In the genomic region with DNA sequence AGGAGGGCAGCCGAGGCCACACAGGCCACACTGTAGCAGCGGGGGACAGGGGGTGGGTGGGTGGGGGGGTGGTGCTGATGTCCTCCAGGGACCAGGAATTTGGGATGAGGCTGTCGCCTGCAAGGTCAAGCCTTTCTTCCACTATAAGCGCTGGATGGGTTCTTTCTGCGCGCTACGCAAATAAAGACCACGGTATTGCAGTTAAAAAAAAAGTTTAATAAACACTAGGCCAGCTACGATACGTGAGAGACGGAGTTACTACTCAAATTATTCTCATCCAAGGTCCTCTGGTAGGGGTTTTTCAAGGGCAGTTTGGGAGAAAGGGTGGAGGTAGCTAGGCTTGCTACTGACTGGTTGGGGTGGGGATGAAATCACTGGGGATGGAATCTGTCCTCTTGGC, we compare ENCODE assay signal across 7 cellular contexts. TPM values are rescaled to one million over a fixed set of nuclear protein-coding genes. Genes with fewer than 3 reads are reported as not detected.
A peak's percentile ranks its signal among the peaks of the same experiment; 100 is the strongest.
DNase-seq lines count a peak whose midpoint lies in the region; ATAC-seq and TF ChIP-seq lines count a peak whose summit lies in the region.

No MANE protein-coding gene starts in this region.

- H3K36me3 Mint-ChIP-seq in H9 (ENCODE audit: insufficient read depth in 1 of 3, low read depth in 3 of 3) (peaks cover 4 to 13% (median 6%) of the 10 kb centered on the region in 3 experiments), activated B cell treated with CpG ODN at 0.5 μM for 24 hours (ENCODE audit: low read depth) (peaks cover 22% of the 10 kb centered on the region)

- H2BK5ac ChIP-seq in H9 (ENCODE audit: insufficient read length, low read length), result no peak overlapping the region

- ATAC-seq in activated B cell treated with CpG ODN at 0.5 μM for 24 hours (ENCODE audit: low read depth), result no peak
- no peak for ATAC-seq in HG03025 (IDR thresholded peaks at IDR 0.05; ENCODE audit: low FRiP score, unreplicated experiment)

- no peaks in the 10 kb centered on the region for H3K9me3 ChIP-seq in H9 (ENCODE audit: control insufficient read depth, low read depth, low read length)
- H3K9me3 ChIP-seq in iPS-15b (ENCODE audit: control insufficient read depth, insufficient read depth, low read length), result no peaks in the 10 kb centered on the region
- H3K9me3 ChIP-seq in stomach smooth muscle (ENCODE audit: control insufficient read depth in 2 of 2, low read length in 2 of 2), result no peaks in the 10 kb centered on the region

- no peak overlapping the region for H4K91ac ChIP-seq in H9 (ENCODE audit: insufficient read length, low read depth, low read length)

- H3K14ac ChIP-seq in H9 (ENCODE audit: insufficient read depth, low read length), result 0 out of 2 replicates have a peak overlapping the region, but pooled peaks have one; percentile 59

- DNase-seq in H9 (no peak), activated B cell treated with CpG ODN at 0.5 μM for 24 hours (no peak), NCI-H2029 (lab: John Stamatoyannopoulos, UW) (no peak), NCI-H510A treated with DMSO at 0.1 percent for 48 hours (lab: John Stamatoyannopoulos, UW) (no peak)

- H3T11ph ChIP-seq in H9 (ENCODE audit: low read length), result no peak overlapping the region

- no peak overlapping the region for H2BK20ac ChIP-seq in H9 (ENCODE audit: low read depth, low read length, poor library complexity, severe bottlenecking)

- H3K27ac Mint-ChIP-seq in H9 (peak overlapping the region; percentile 87 to 97 (median 90); a peak in 4 of 7 replicates), activated B cell treated with CpG ODN at 0.5 μM for 24 hours (peak overlapping the region; percentile 93)

- H3K4me3 ChIP-seq in iPS-15b (ENCODE audit: low read depth, low read length) (peak overlapping the region; percentile 86), stomach smooth muscle (ENCODE audit: low read length in 2 of 2) (peak overlapping the region; percentile 59 to 95)

- H3K27me3 Mint-ChIP-seq in H9 (ENCODE audit: low read depth) (no peaks in the 10 kb centered on the region), activated B cell treated with CpG ODN at 0.5 μM for 24 hours (no peaks in the 10 kb centered on the region)

- peaks cover 9 to 16% of the 10 kb centered on the region in 2 experiments for H3K4me1 Mint-ChIP-seq in H9
- peaks cover 32% of the 10 kb centered on the region for H3K4me1 Mint-ChIP-seq in activated B cell treated with CpG ODN at 0.5 μM for 24 hours

- H3K9me3 Mint-ChIP-seq in H9 (peaks cover 16 to 21% of the 10 kb centered on the region in 2 experiments), activated B cell treated with CpG ODN at 0.5 μM for 24 hours (no peaks in the 10 kb centered on the region)

- WGBS in H9 (ENCODE audit: extremely low coverage, insufficient read length, low lambda C conversion rate), result no CpG with 5 or more reads among the region's 11 CpGs

- H2AFZ ChIP-seq in H9 (ENCODE audit: low read length), result no peak overlapping the region

- H3K4ac ChIP-seq in H9 (ENCODE audit: low read depth, low read length), result no peak overlapping the region

- H3K27me3 ChIP-seq in H9 (ENCODE audit: insufficient read depth, low read length), result no peaks in the 10 kb centered on the region
- no peaks in the 10 kb centered on the region for H3K27me3 ChIP-seq in iPS-15b (ENCODE audit: control insufficient read depth, insufficient read depth, low read length)
- no peaks in the 10 kb centered on the region for H3K27me3 ChIP-seq in stomach smooth muscle (ENCODE audit: control insufficient read depth in 1 of 2, insufficient read depth in 2 of 2, low read length in 2 of 2)

- no peak overlapping the region for H4K5ac ChIP-seq in H9 (ENCODE audit: insufficient read length, low read depth, low read length)

- CTCF ChIA-PET in activated B cell treated with CpG ODN at 0.5 μM for 24 hours (lab: Charles Lee), result interaction anchor here (0.9 kb wide), 1 partner anchor 332 kb away, joined by 3 read pairs; no protein-coding TSS in a partner anchor

- H4K20me1 ChIP-seq in H9 (ENCODE audit: control insufficient read depth, insufficient read depth, insufficient read length), result no peaks in the 10 kb centered on the region

- H3K4me3 Mint-ChIP-seq in H9 (peak overlapping the region; percentile 92 to 99), activated B cell treated with CpG ODN at 0.5 μM for 24 hours (peak overlapping the region; percentile 99)

- H2AK5ac ChIP-seq in H9 (ENCODE audit: insufficient read length, low read length), result no peak overlapping the region

- no peak overlapping the region for H3K56ac ChIP-seq in H9 (ENCODE audit: insufficient read length, low read depth, low read length)

- H3K36me3 ChIP-seq in iPS-15b (ENCODE audit: control insufficient read depth, insufficient read depth, low read length) (no peaks in the 10 kb centered on the region), stomach smooth muscle (ENCODE audit: control insufficient read depth in 2 of 2, insufficient read depth in 2 of 2, low read length in 2 of 2) (peaks cover 0 to 2% of the 10 kb centered on the region in 2 donors)

- H3K23me2 ChIP-seq in H9 (ENCODE audit: insufficient read length, low read depth, low read length, poor library complexity, severe bottlenecking), result peaks cover 10% of the 10 kb centered on the region

- H3K4me1 ChIP-seq in H9 (ENCODE audit: insufficient read depth, low read length) (no peaks in the 10 kb centered on the region), iPS-15b (ENCODE audit: control insufficient read depth, insufficient read depth, low read length) (peaks cover 5% of the 10 kb centered on the region), stomach smooth muscle (ENCODE audit: control insufficient read depth, insufficient read depth, low read length) (peaks cover 11% of the 10 kb centered on the region)

- no peak overlapping the region for H3K9ac ChIP-seq in H9 (ENCODE audit: extremely low read depth, insufficient read length, low read length)
- no peak overlapping the region for H3K9ac ChIP-seq in iPS-15b (ENCODE audit: low read depth, low read length)
- peak overlapping the region; percentile 80 to 95 for H3K9ac ChIP-seq in stomach smooth muscle (ENCODE audit: low read length in 2 of 2)

- H3K79me1 ChIP-seq in H9 (ENCODE audit: insufficient read depth, low read depth, low read length, poor library complexity, severe bottlenecking), result no peaks in the 10 kb centered on the region

- H4K8ac ChIP-seq in H9 (replicated peaks; ENCODE audit: insufficient read length, low read depth, low read length), result no peak overlapping the region

- peak overlapping the region; percentile 43 for H3K4me2 ChIP-seq in H9 (ENCODE audit: insufficient read depth, insufficient read length, low read length)

- no peak overlapping the region for H2BK12ac ChIP-seq in H9 (ENCODE audit: insufficient read length, low read depth, low read length)

- no peaks in the 10 kb centered on the region; the same call in 1 of the 2 replicates for H3K79me2 ChIP-seq in H9 (ENCODE audit: insufficient read depth, low read length)

- peak overlapping the region; percentile 74 for H3K18ac ChIP-seq in H9 (ENCODE audit: insufficient read length, low read depth, low read length)

- intact Hi-C loops in activated B cell treated with CpG ODN at 0.5 μM for 24 hours (cut with micrococcal nuclease), result loop anchor here (2.0 to 10.0 kb wide), 2 partner anchors 190 to 256 kb away; a partner anchor contains a TSS

- H2BK15ac ChIP-seq in H9 (ENCODE audit: low read depth, low read length), result no peak overlapping the region

- H3K27ac ChIP-seq in H9 (ENCODE audit: insufficient read length, low read depth, low read length) (no peak overlapping the region), stomach smooth muscle (ENCODE audit: low read length) (no peak overlapping the region)

- H2BK120ac ChIP-seq in H9 (ENCODE audit: low read depth, low read length, poor library complexity, severe bottlenecking), result no peak overlapping the region

- no peak overlapping the region for H3K23ac ChIP-seq in H9 (ENCODE audit: insufficient read length, low read depth, low read length)

- POLR2A ChIA-PET in activated B cell treated with CpG ODN at 0.5 μM for 24 hours (lab: Charles Lee), result interaction anchor here (0.7 to 4.8 kb wide), 9 partner anchors 11 to 1870 kb away, joined by 3 to 67 read pairs (median 3); a partner anchor contains a TSS

- no peak for TF ChIP-seq CTCF in H9 (conservative IDR thresholded peaks at IDR 0.05)
- no peak for TF ChIP-seq CTCF in activated B cell treated with CpG ODN at 0.5 μM for 24 hours (IDR thresholded peaks at IDR 0.05)

RNA-seq across cellular contexts. Expression of a gene that starts 0.5 kb away (rescaled TPM):
- total RNA-seq in H9 (2021), result 6.6 and 6.9 TPM in 2 replicates
- 20.6 and 26.4 TPM in 2 replicates for total RNA-seq in activated B cell treated with CpG ODN at 0.5 μM for 24 hours

RNA-seq across cellular contexts. Expression of a gene that starts 38.2 kb away (rescaled TPM):
- 1.9 TPM in 2 replicates for total RNA-seq in H9 (2021)
- total RNA-seq in activated B cell treated with CpG ODN at 0.5 μM for 24 hours, result 3.6 and 3.7 TPM in 2 replicates

Comparison
In these comparisons a context has a peak if more than half of its experiments do, and no peak if none do; other contexts are left out.
1. H3K9ac ChIP-seq: peak in stomach smooth muscle (2 of 2); none in H9 (single experiment) and iPS-15b (single experiment).